Comparison of ENCODE assay signal across 14 cellular contexts in genomic region chr21:37737497-37737896, GRCh38.
"Had no signal": no experiment of that assay in that cellular context is flagged by ENCODE, and none has a peak within 500 bp of the region (broad histone marks: within the 10 kb centered on the region; RNA-seq: fewer than 3 reads in every experiment).

No MANE protein-coding gene starts in this region.

- H3K9me3 ChIP-seq: right lobe of liver, spleen, testis had no signal

- H3K27me3 ChIP-seq: right lobe of liver, testis had no signal

- DNase-seq: activated B cell treated with CpG ODN at 0.5 μM for 24 hours; activated CD4-positive, alpha-beta T cell treated with anti-CD3 and anti-CD28 coated beads, Interleukin-2, amount 10 ng/mL, durations not matched to agents 24 days and 14 days; activated CD8-positive, alpha-beta memory T cell treated with anti-CD3 and anti-CD28 coated beads, Interleukin-2, amount 50 U/mL, for 48 hours; activated CD8-positive, alpha-beta T cell treated with anti-CD3 and anti-CD28 coated beads, Interleukin-2, amount 10 ng/mL, durations not matched to agents 7 days and 5 days; anterior cingulate cortex; hippocampal formation; kidney; mesendoderm; nucleus accumbens; right lobe of liver; spleen; SW 1271; testis had no signal

- ATAC-seq: activated CD8-positive, alpha-beta T cell treated with anti-CD3 and anti-CD28 coated beads, Interleukin-2, amount 10 ng/mL, durations not matched to agents 7 days and 5 days; esophagus mucosa; right lobe of liver had no signal

- H3K4me3 ChIP-seq: right lobe of liver, spleen, testis had no signal

- H3K27ac ChIP-seq: right lobe of liver, spleen, testis had no signal

- H3K36me3 ChIP-seq: right lobe of liver, spleen had no signal

- H3K4me1 ChIP-seq: right lobe of liver, spleen, testis had no signal
